Comparison of ENCODE assay signal across 26 cellular contexts in the genomic region with DNA sequence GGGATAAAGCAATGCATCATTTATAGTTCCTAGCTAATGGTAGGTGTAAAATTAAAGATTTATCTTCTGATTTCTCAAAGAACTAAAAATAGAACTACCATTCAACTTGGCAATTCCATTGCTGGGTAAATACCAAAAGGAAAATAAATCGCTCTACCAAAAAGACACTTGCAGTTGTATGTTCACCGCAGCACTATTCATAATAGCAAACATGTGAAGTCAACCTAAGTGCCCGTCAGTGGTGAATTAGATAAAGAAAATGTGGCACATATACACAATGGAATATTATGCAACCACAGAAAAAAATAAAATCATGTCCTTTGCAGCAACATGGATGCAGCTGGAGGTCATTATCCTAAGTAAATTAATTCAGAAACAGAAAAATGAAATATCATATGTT.
"Had no signal": no experiment of that assay in that cellular context is flagged by ENCODE, and none has a peak within 500 bp of the region (broad histone marks: within the 10 kb centered on the region; RNA-seq: fewer than 3 reads in every experiment).

No MANE protein-coding gene starts in this region.

- H3K27ac Mint-ChIP-seq: dendritic cell treated with granulocyte-macrophage colony-stimulating factor and Interleukin-4, amounts not matched to agents 40 ng/mL and 50 ng/mL, for 4 days; mesothelial cell of epicardium; naive thymus-derived CD4-positive, alpha-beta T cell; natural killer cell had no signal

- H3K36me3 ChIP-seq: esophagus squamous epithelium, gastrocnemius medialis, heart right ventricle, left lung, lower lobe of right lung had no signal

- H3K4me3 Mint-ChIP-seq: dendritic cell treated with granulocyte-macrophage colony-stimulating factor and Interleukin-4, amounts not matched to agents 40 ng/mL and 50 ng/mL, for 4 days; mesothelial cell of epicardium; naive thymus-derived CD4-positive, alpha-beta T cell; natural killer cell had no signal

- H3K4me1 ChIP-seq: esophagus squamous epithelium, gastrocnemius medialis, heart right ventricle, left lung, lower lobe of right lung had no signal

- DNase-seq: cortex of kidney; effector CD4-positive, alpha-beta T cell; effector memory CD4-positive, alpha-beta T cell; erythroblast; esophagus squamous epithelium; foreskin melanocyte; gastrocnemius medialis; glutamatergic neuron; head of caudate nucleus; heart right ventricle; hippocampal formation; left cardiac atrium; left lung; left ventricle myocardium superior; lower lobe of right lung; mesenchymal stem cell; mucosa of descending colon; naive thymus-derived CD4-positive, alpha-beta T cell; natural killer cell had no signal

- FAIRE-seq: colon, endothelial cell of umbilical vein, islet of Langerhans, keratinocyte had no signal

- H3K27me3 ChIP-seq: esophagus squamous epithelium, gastrocnemius medialis, left lung had no signal

- H3K27ac ChIP-seq: esophagus squamous epithelium, gastrocnemius medialis, heart right ventricle, left lung, lower lobe of right lung had no signal

- H3K9me3 Mint-ChIP-seq: dendritic cell treated with granulocyte-macrophage colony-stimulating factor and Interleukin-4, amounts not matched to agents 40 ng/mL and 50 ng/mL, for 4 days; natural killer cell had no signal

- H3K9me3 ChIP-seq: esophagus squamous epithelium, gastrocnemius medialis, heart right ventricle, lower lobe of right lung, mucosa of descending colon had no signal

- H3K4me3 ChIP-seq: esophagus squamous epithelium, gastrocnemius medialis, heart right ventricle, left lung, lower lobe of right lung, mucosa of descending colon had no signal

- H3K36me3 Mint-ChIP-seq: mesothelial cell of epicardium; naive thymus-derived CD4-positive, alpha-beta T cell; natural killer cell had no signal

- ATAC-seq: esophagus mucosa; gastrocnemius medialis; heart right ventricle; left cardiac atrium; left lung; left ventricle myocardium superior; lower lobe of right lung; mucosa of descending colon; naive thymus-derived CD4-positive, alpha-beta T cell; natural killer cell had no signal

- H3K4me1 Mint-ChIP-seq: mesothelial cell of epicardium; naive thymus-derived CD4-positive, alpha-beta T cell; natural killer cell had no signal
